ENCODE assay signal across 15 cellular contexts in the genomic region with DNA sequence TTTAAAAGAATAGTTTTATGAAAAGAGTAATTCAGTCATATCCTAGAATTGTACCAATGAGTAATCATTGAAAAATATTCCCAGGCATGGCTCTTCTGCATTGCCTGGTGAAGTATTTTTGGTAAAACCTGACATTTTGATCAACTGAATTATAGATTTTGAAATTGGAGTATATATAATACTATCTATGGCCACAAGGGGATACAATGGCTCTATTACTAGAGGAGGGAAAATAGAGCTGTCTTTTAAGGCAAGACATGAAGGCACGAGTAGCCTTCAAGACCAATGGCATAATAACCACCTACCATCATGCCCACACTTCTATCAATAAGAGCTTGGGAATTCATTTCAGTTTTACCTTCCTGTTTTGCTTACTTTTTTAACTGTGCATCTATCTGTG.
A peak's percentile ranks its signal among the peaks of the same experiment; 100 is the strongest.
DNase-seq lines count a peak whose midpoint lies in the region; ATAC-seq and TF ChIP-seq lines count a peak whose summit lies in the region.
"Had no signal": no experiment of that assay in that cellular context is flagged by ENCODE, and none has a peak within 500 bp of the region (broad histone marks: within the 10 kb centered on the region; RNA-seq: fewer than 3 reads in every experiment).

No MANE protein-coding gene starts in this region.

- H3K9ac ChIP-seq in HCT116 (ENCODE audit: low read length): no peak overlapping the region

- WGBS in psoas muscle, 3 donors: 56 to 64% (median 60%) methylated on average over 1 of the region's 1 CpG

- DNase-seq in EH (ENCODE audit: low read depth): peak; percentile 12
- DNase-seq in HCT116 (ENCODE audit: low read depth, low spot score): no peak
- no peak for DNase-seq in RWPE2 (ENCODE audit: low spot score)
- peak; percentile 0 to 20 for DNase-seq in foreskin fibroblast
- DNase-seq in mucosa of gallbladder (ENCODE audit: low spot score): no peak
- no peak for DNase-seq in psoas muscle
- DNase-seq in middle frontal gyrus (ENCODE audit: extremely low spot score, low spot score): no peak
- DNase-seq: activated naive CD4-positive, alpha-beta T cell treated with anti-CD3 and anti-CD28 coated beads, Interleukin-2, amount 10 ng/mL, durations not matched to agents 7 days and 5 days; CD4-positive, alpha-beta memory T cell; GOT3; left cardiac atrium; NCI-H187 treated with DMSO at 0.1 percent for 48 hours; NCI-H524; T-helper 2 cell had no signal

- no peak for TF ChIP-seq POLR2A in HCT116 (IDR thresholded peaks at IDR 0.05; ENCODE audit: borderline replicate concordance, extremely low read depth, insufficient read depth, insufficient read length)

- H3K9me2 ChIP-seq in HCT116 (ENCODE audit: insufficient read depth): no peaks in the 10 kb centered on the region

- intact Hi-C loops in HCT116 (cut with micrococcal nuclease): loop anchor here (10.0 kb wide), 2 partner anchors 259 to 329 kb away; no protein-coding TSS in a partner anchor
- intact Hi-C loops in psoas muscle (cut with DNase I): no loop called here

- TF ChIP-seq CTCF in HCT116 (IDR thresholded peaks at IDR 0.05 in 2 of 3, conservative IDR thresholded peaks at IDR 0.05 in 1 of 3; ENCODE audit: borderline replicate concordance in 1 of 3, insufficient read depth in 1 of 3, low read depth in 2 of 3, low read length in 2 of 3) (peak; percentile 25 to 46 (median 45); a peak in 4 of 6 replicates), RWPE2 (IDR thresholded peaks at IDR 0.05; ENCODE audit: poor library complexity, severe bottlenecking) (peak; percentile 58), foreskin fibroblast (IDR thresholded peaks at IDR 0.05; ENCODE audit: low read depth, low read length) (peak; percentile 19), psoas muscle (IDR thresholded peaks at IDR 0.05) (no peak)

- H3K27me3 ChIP-seq in HCT116 (ENCODE audit: insufficient read depth, low read length) (no peaks in the 10 kb centered on the region), RWPE2 (ENCODE audit: insufficient read depth, poor library complexity, severe bottlenecking) (no peaks in the 10 kb centered on the region), psoas muscle (ENCODE audit: insufficient read depth in 3 of 3, low read length in 2 of 3) (no peaks in the 10 kb centered on the region)

- POLR2A ChIA-PET in HCT116 (lab: Charles Lee): no interaction called here

- no peaks in the 10 kb centered on the region for H4K20me1 ChIP-seq in HCT116 (ENCODE audit: insufficient read depth)

- TF ChIP-seq RAD21 in HCT116 (IDR thresholded peaks at IDR 0.05; ENCODE audit: low read depth): peak; percentile 67

- no peaks in the 10 kb centered on the region for H3K4me1 ChIP-seq in HCT116 (ENCODE audit: control insufficient read depth in 1 of 2, insufficient read depth in 2 of 2, low read length in 2 of 2)
- no peaks in the 10 kb centered on the region for H3K4me1 ChIP-seq in RWPE2 (ENCODE audit: insufficient read depth, poor library complexity, severe bottlenecking)
- H3K4me1 ChIP-seq in psoas muscle: no peaks in the 10 kb centered on the region

- H3K79me2 ChIP-seq in HCT116 (ENCODE audit: insufficient read depth, low read length): no peaks in the 10 kb centered on the region

- no peak overlapping the region for H3K4me3 ChIP-seq in HCT116 (replicated peaks in 1 of 2; ENCODE audit: low read depth in 1 of 2, low read length in 2 of 2)
- no peak overlapping the region for H3K4me3 ChIP-seq in RWPE2 (ENCODE audit: severe bottlenecking)
- H3K4me3 ChIP-seq in foreskin fibroblast (ENCODE audit: low read depth in 1 of 2, low read length in 2 of 2): no peak overlapping the region
- no peak overlapping the region for H3K4me3 ChIP-seq in psoas muscle

- H3K27ac ChIP-seq in HCT116 (ENCODE audit: low read depth, low read length): no peak overlapping the region
- H3K27ac ChIP-seq in RWPE2 (ENCODE audit: poor library complexity, severe bottlenecking): no peak overlapping the region
- H3K27ac ChIP-seq in psoas muscle: no peak overlapping the region

- ATAC-seq in HCT116 (peak; percentile 71), RWPE2 (ENCODE audit: low read depth) (no peak), psoas muscle (no peak), GM21825 (IDR thresholded peaks at IDR 0.05; ENCODE audit: unreplicated experiment) (no peak)
- ATAC-seq: left cardiac atrium had no signal

- RAD21 ChIA-PET in HCT116 (lab: Charles Lee; ENCODE audit: low non-redundant PET in 1 of 2, low total read pairs in 2 of 2, uncharacterized antibody in 2 of 2, unreplicated experiment in 2 of 2): interaction anchor here in 1 of 2 experiments (0.9 kb wide), 1 partner anchor 83 kb away, joined by 3 read pairs; no protein-coding TSS in a partner anchor

- BruUV-seq in HCT116 (replicated peaks; lab: Mats Ljungman, UMichigan): no TSS peak

- H3K9me3 ChIP-seq in HCT116 (ENCODE audit: control insufficient read depth in 1 of 2, insufficient read depth in 1 of 2, low read depth in 1 of 2, low read length in 2 of 2): no peaks in the 10 kb centered on the region
- H3K9me3 ChIP-seq in RWPE2 (ENCODE audit: severe bottlenecking): no peaks in the 10 kb centered on the region
- no peaks in the 10 kb centered on the region for H3K9me3 ChIP-seq in psoas muscle

- no peak overlapping the region for H3K4me2 ChIP-seq in HCT116 (ENCODE audit: low read length)

- CTCF ChIA-PET in HCT116 (lab: Charles Lee): interaction anchor here (1.0 kb wide), 2 partner anchors 241 to 338 kb away, joined by 3 read pairs; no protein-coding TSS in a partner anchor

- H2AFZ ChIP-seq in HCT116 (ENCODE audit: low read depth, low read length, poor library complexity, severe bottlenecking): no peak overlapping the region

- H3K36me3 ChIP-seq in HCT116 (ENCODE audit: control insufficient read depth in 1 of 2, insufficient read depth in 2 of 2, low read length in 2 of 2): no peaks in the 10 kb centered on the region
- no peaks in the 10 kb centered on the region for H3K36me3 ChIP-seq in RWPE2 (ENCODE audit: low read depth)
- no peaks in the 10 kb centered on the region for H3K36me3 ChIP-seq in psoas muscle (ENCODE audit: insufficient read depth in 1 of 2, low read depth in 1 of 2)

TF ChIP-seq in HCT116, 20 proteins besides CTCF, POLR2A, EP300 and RAD21:
- TF ChIP-seq SRF (IDR thresholded peaks at IDR 0.05; ENCODE audit: low read depth): no peak
- no peak for TF ChIP-seq ELF1 (IDR thresholded peaks at IDR 0.05; ENCODE audit: borderline replicate concordance, low read depth)
- no peak for TF ChIP-seq ZFX (IDR thresholded peaks at IDR 0.05)
- no peak for TF ChIP-seq ZNF274 (IDR thresholded peaks at IDR 0.05; ENCODE audit: low read depth, low read length)
- TF ChIP-seq POLR2AphosphoS5 (IDR thresholded peaks at IDR 0.05; ENCODE audit: low read depth, low read length): no peak
- TF ChIP-seq, protein P1, sequence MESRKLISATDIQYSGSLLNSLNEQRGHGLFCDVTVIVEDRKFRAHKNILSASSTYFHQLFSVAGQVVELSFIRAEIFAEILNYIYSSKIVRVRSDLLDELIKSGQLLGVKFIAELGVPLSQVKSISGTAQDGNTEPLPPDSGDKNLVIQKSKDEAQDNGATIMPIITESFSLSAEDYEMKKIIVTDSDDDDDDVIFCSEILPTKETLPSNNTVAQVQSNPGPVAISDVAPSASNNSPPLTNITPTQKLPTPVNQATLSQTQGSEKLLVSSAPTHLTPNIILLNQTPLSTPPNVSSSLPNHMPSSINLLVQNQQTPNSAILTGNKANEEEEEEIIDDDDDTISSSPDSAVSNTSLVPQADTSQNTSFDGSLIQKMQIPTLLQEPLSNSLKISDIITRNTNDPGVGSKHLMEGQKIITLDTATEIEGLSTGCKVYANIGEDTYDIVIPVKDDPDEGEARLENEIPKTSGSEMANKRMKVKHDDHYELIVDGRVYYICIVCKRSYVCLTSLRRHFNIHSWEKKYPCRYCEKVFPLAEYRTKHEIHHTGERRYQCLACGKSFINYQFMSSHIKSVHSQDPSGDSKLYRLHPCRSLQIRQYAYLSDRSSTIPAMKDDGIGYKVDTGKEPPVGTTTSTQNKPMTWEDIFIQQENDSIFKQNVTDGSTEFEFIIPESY (IDR thresholded peaks at IDR 0.05; ENCODE audit: extremely low read depth, insufficient replicate concordance, low read length): no peak
- TF ChIP-seq EZH2 (IDR thresholded peaks at IDR 0.05): no peak
- TF ChIP-seq TCF7L2 (IDR thresholded peaks at IDR 0.05; ENCODE audit: borderline replicate concordance, extremely low read depth, insufficient read depth, insufficient read length): no peak
- TF ChIP-seq EGR1 (IDR thresholded peaks at IDR 0.05; ENCODE audit: low read depth): no peak
- TF ChIP-seq SP1 (IDR thresholded peaks at IDR 0.05; ENCODE audit: low read depth): no peak
- TF ChIP-seq CBX3 (IDR thresholded peaks at IDR 0.05; ENCODE audit: low read depth): no peak
- TF ChIP-seq, protein P2, sequence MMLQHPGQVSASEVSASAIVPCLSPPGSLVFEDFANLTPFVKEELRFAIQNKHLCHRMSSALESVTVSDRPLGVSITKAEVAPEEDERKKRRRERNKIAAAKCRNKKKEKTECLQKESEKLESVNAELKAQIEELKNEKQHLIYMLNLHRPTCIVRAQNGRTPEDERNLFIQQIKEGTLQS (IDR thresholded peaks at IDR 0.05): no peak
- TF ChIP-seq, protein P3, sequence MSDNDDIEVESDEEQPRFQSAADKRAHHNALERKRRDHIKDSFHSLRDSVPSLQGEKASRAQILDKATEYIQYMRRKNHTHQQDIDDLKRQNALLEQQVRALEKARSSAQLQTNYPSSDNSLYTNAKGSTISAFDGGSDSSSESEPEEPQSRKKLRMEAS (IDR thresholded peaks at IDR 0.05): no peak
TF ChIP-seq in HCT116: peak in this region for 0.

Comparison
In these comparisons a context has a peak if more than half of its experiments do, and no peak if none do; other contexts are left out.
1. DNase-seq: peak in EH (single experiment) and foreskin fibroblast (2 of 2); none in HCT116 (single experiment), RWPE2 (single experiment), mucosa of gallbladder (single experiment), psoas muscle (0 of 2) and middle frontal gyrus (single experiment).